In genomic region chr4:18022572-18023039, GRCh38 we compare ENCODE assay signal across 8 cellular contexts. TPM values are rescaled to one million over a fixed set of nuclear protein-coding genes. Genes with fewer than 3 reads are reported as not detected.
DNase-seq lines count a peak whose midpoint lies in the region; ATAC-seq and TF ChIP-seq lines count a peak whose summit lies in the region.

No MANE protein-coding gene starts in this region.

- H3K36me3 ChIP-seq in adipocyte (ENCODE audit: control insufficient read depth, insufficient read depth, low read length, severe bottlenecking) (no peaks in the 10 kb centered on the region), left lung (no peaks in the 10 kb centered on the region), testis (ENCODE audit: low read depth, missing control alignments) (no peaks in the 10 kb centered on the region)

- CTCF ChIA-PET in activated CD4-positive, alpha-beta T cell treated with anti-CD3 and anti-CD28 coated beads, Interleukin-2, amount 10 ng/mL, durations not matched to agents 7 days and 5 days (lab: Charles Lee), result interaction anchor here (1.4 kb wide), 1 partner anchor 35 kb away, joined by 3 read pairs; no protein-coding TSS in a partner anchor

- H3K27ac ChIP-seq in left lung (peak overlapping the region; percentile 95), testis (peak overlapping the region; percentile 97)

- ATAC-seq in left lung (peak; percentile 3), GM18868 (IDR thresholded peaks at IDR 0.05; ENCODE audit: unreplicated experiment) (no peak)

- POLR2A ChIA-PET in activated CD4-positive, alpha-beta T cell treated with anti-CD3 and anti-CD28 coated beads, Interleukin-2, amount 10 ng/mL, durations not matched to agents 7 days and 5 days (lab: Charles Lee), result no interaction called here

- 1 to 2% methylated on average over 19 of the region's 19 CpGs for WGBS in testis, 2 donors

- TF ChIP-seq CTCF in left lung (IDR thresholded peaks at IDR 0.05) (no peak), testis (IDR thresholded peaks at IDR 0.05) (no peak)

- H3K27ac Mint-ChIP-seq in activated CD4-positive, alpha-beta T cell treated with anti-CD3 and anti-CD28 coated beads, Interleukin-2, amount 10 ng/mL, durations not matched to agents 7 days and 5 days, result no peak overlapping the region

- no peak for TF ChIP-seq POLR2A in testis (IDR thresholded peaks at IDR 0.05)

- peak overlapping the region; percentile 90 for H3K9ac ChIP-seq in adipocyte (ENCODE audit: low read length)

- peaks cover 44% of the 10 kb centered on the region for H3K27me3 Mint-ChIP-seq in activated CD4-positive, alpha-beta T cell treated with anti-CD3 and anti-CD28 coated beads, Interleukin-2, amount 10 ng/mL, durations not matched to agents 7 days and 5 days

- H3K9me3 ChIP-seq in adipocyte (ENCODE audit: control insufficient read depth, low read length) (no peaks in the 10 kb centered on the region), left lung (no peaks in the 10 kb centered on the region), testis (no peaks in the 10 kb centered on the region)

- H3K4me3 Mint-ChIP-seq in activated CD4-positive, alpha-beta T cell treated with anti-CD3 and anti-CD28 coated beads, Interleukin-2, amount 10 ng/mL, durations not matched to agents 7 days and 5 days, result peak overlapping the region; percentile 86

- H3K4me3 ChIP-seq in adipocyte (ENCODE audit: low read length) (peak overlapping the region; percentile 90), left lung (peak overlapping the region; percentile 91 to 93), testis (peak overlapping the region; percentile 98 to 100)

- H3K4me1 Mint-ChIP-seq in activated CD4-positive, alpha-beta T cell treated with anti-CD3 and anti-CD28 coated beads, Interleukin-2, amount 10 ng/mL, durations not matched to agents 7 days and 5 days, result peaks cover 23% of the 10 kb centered on the region

- intact Hi-C loops in left lung (cut with DNase I), result no loop called here
- intact Hi-C loops in testis (cut with DNase I; ENCODE audit: low total_unique reads), result no loop called here

- H3K27me3 ChIP-seq in adipocyte (replicated peaks; ENCODE audit: control insufficient read depth, insufficient read depth, low read length) (no peaks in the 10 kb centered on the region), left lung (peaks cover 0 to 10% of the 10 kb centered on the region in 2 donors), testis (no peaks in the 10 kb centered on the region)

- H3K4me1 ChIP-seq in adipocyte (ENCODE audit: control insufficient read depth, insufficient read depth, low read length) (peaks cover 12% of the 10 kb centered on the region), left lung (peaks cover 9 to 16% of the 10 kb centered on the region in 2 donors), testis (peaks cover 4% of the 10 kb centered on the region)

- H3K36me3 Mint-ChIP-seq in activated CD4-positive, alpha-beta T cell treated with anti-CD3 and anti-CD28 coated beads, Interleukin-2, amount 10 ng/mL, durations not matched to agents 7 days and 5 days (ENCODE audit: low read depth), result no peaks in the 10 kb centered on the region

- no peaks in the 10 kb centered on the region for H3K9me3 Mint-ChIP-seq in activated CD4-positive, alpha-beta T cell treated with anti-CD3 and anti-CD28 coated beads, Interleukin-2, amount 10 ng/mL, durations not matched to agents 7 days and 5 days

- no peak for DNase-seq in activated CD4-positive, alpha-beta T cell treated with anti-CD3 and anti-CD28 coated beads, Interleukin-2, amount 10 ng/mL, durations not matched to agents 7 days and 5 days
- DNase-seq in activated CD4-positive, alpha-beta T cell treated with anti-CD3 and anti-CD28 coated beads, Interleukin-2, amount 50 U/mL, for 1 hour, result no peak
- DNase-seq in adipocyte (ENCODE audit: low read depth), result no peak
- DNase-seq in left lung, result no peak
- DNase-seq in testis, result no peak
- no peak for DNase-seq in DMS 273 (lab: John Stamatoyannopoulos, UW; ENCODE audit: unreplicated experiment)
- no peak for DNase-seq in DMS153 treated with DMSO at 0.1 percent for 48 hours (lab: John Stamatoyannopoulos, UW; ENCODE audit: unreplicated experiment)

RNA-seq across cellular contexts. Expression of gene LCORL, which starts 1.1 kb away (rescaled TPM):
- total RNA-seq in activated CD4-positive, alpha-beta T cell treated with anti-CD3 and anti-CD28 coated beads, Interleukin-2, amount 10 ng/mL, durations not matched to agents 7 days and 5 days, result 1 to 10 TPM; 8.0 to 8.4 TPM
- total RNA-seq in left lung (10 to 100 TPM; 12.2 to 13.3 TPM), testis (10 to 100 TPM; 37.6 to 43.7 TPM)
- polyA plus RNA-seq in testis (ENCODE audit: insufficient read depth, low read depth, low replicate concordance), result 9.7 TPM
